8 cellular contexts compared by ENCODE assay signal in genomic region chr12:110403975-110404675, GRCh38. TPM values are rescaled to one million over a fixed set of nuclear protein-coding genes. Genes with fewer than 3 reads are reported as not detected.
DNase-seq lines count a peak whose midpoint lies in the region; TF ChIP-seq lines count a peak whose summit lies in the region.

No MANE protein-coding gene starts in this region.

- peak overlapping the region; percentile 99 to 100 (median 100) for H3K4me3 Mint-ChIP-seq in nephron

- peak overlapping the region; percentile 93 for H3K4me3 ChIP-seq in fibroblast of the aortic adventitia (ENCODE audit: low read depth, low read length)

- TF ChIP-seq CTCF in fibroblast of the aortic adventitia (IDR thresholded peaks at IDR 0.05; ENCODE audit: insufficient read depth, low read length) (no peak), nephron (IDR thresholded peaks at IDR 0.05; ENCODE audit: unreplicated experiment in 3 of 3) (no peak)

- peaks cover 13% of the 10 kb centered on the region for H3K4me1 Mint-ChIP-seq in nephron

- DNase-seq in SIG-M5 treated with dmso at 0.1 percent for 504 hours (lab: John Stamatoyannopoulos, UW; ENCODE audit: unreplicated experiment) (peak; percentile 57), SIG-M5 (lab: John Stamatoyannopoulos, UW) (no peak), LoVo (ENCODE audit: low spot score) (peak; percentile 93), SHP77 (lab: John Stamatoyannopoulos, UW) (peak; percentile 54 to 79), fibroblast of the aortic adventitia (ENCODE audit: low read depth) (peak; percentile 69)
- peak; percentile 92 for DNase-seq in activated effector memory CD4-positive, alpha-beta T cell treated with anti-CD3 and anti-CD28 coated beads, Interleukin-2, amount 50 U/mL, for 16 hours
- peak; percentile 59 to 95 (median 76) for DNase-seq in stimulated activated naive CD4-positive, alpha-beta T cell (lab: John Stamatoyannopoulos, UW)

- peak overlapping the region; percentile 100 for H3K27ac Mint-ChIP-seq in nephron

- peaks cover 19% of the 10 kb centered on the region for H3K36me3 Mint-ChIP-seq in nephron (ENCODE audit: low read depth)

- no peaks in the 10 kb centered on the region for H3K27me3 Mint-ChIP-seq in nephron (ENCODE audit: low read depth)

- no peaks in the 10 kb centered on the region for H3K9me3 Mint-ChIP-seq in nephron

RNA-seq across cellular contexts. Expression of gene ANAPC7, which starts 0.6 kb away (rescaled TPM):
- total RNA-seq in fibroblast of the aortic adventitia (ENCODE audit: low replicate concordance) = 25.8 and 41.0 TPM in 2 replicates

RNA-seq across cellular contexts. Expression of gene ARPC3, which starts 46.0 kb away (rescaled TPM):
- 289 and 391 TPM in 2 replicates for total RNA-seq in fibroblast of the aortic adventitia (ENCODE audit: low replicate concordance)
